9 cellular contexts compared by ENCODE assay signal in the genomic region with DNA sequence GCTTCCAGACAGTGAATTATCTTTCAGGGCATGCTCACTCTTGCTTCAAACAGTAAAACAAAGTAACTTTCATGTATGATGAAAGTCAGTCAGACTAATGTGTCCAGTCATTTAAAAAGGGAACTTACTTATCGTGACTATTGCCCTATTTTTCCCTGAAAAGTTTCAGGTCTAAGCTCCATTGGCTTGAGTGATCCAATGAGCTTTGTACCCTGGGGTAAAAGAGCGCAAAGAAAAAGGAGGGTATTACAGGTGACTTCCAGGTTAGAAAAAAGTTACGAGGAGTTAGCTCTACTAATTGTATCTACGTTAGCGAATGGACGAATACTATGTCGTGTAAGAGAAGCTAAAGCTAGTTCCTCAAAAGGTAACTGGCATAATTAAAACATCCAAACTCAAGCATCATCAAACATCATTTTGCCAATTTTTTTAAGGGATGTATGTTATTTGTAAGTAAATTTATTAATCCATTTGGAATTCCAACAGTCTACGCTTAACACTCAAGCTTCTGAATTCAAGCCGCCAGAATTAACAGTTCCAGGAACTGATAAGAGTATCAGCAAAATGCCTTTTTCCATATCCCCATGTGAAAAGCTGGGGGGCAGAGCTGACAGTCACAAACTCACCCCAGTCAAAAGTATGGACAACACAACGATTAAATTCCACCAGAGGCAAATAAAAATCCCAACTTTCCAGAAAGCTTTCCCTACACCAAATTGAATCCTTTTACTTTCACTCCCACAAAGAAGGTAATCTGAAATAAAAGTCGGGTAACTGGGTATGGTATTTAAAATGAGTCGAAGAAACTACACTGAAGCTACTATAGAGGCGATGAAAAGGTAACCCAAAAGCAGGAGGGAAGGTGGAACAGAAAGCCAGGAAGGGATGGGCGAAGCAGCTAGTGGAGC. TPM values are rescaled to one million over a fixed set of nuclear protein-coding genes. Genes with fewer than 3 reads are reported as not detected.
DNase-seq lines count a peak whose midpoint lies in the region; ATAC-seq, FAIRE-seq and TF ChIP-seq lines count a peak whose summit lies in the region.
"Had no signal": no experiment of that assay in that cellular context is flagged by ENCODE, and none has a peak within 500 bp of the region (broad histone marks: within the 10 kb centered on the region; RNA-seq: fewer than 3 reads in every experiment).

No MANE protein-coding gene starts in this region.

- peak; percentile 4 to 9 for ATAC-seq in activated CD4-positive, CD25-positive, alpha-beta regulatory T cell treated with anti-CD3 and anti-CD28 coated beads, Interleukin-2, amount 50 U/mL, for 24 hours
- ATAC-seq in GM19463 (IDR thresholded peaks at IDR 0.05; ENCODE audit: unreplicated experiment) = no peak

- TF ChIP-seq CTCF in uterus (IDR thresholded peaks at IDR 0.05) = no peak

- peak overlapping the region; percentile 94 for H4K91ac ChIP-seq in mesenchymal stem cell (ENCODE audit: low read length)

- peak overlapping the region; percentile 43 for H2AK5ac ChIP-seq in mesenchymal stem cell (ENCODE audit: low read length, severe bottlenecking)

- H3K9ac ChIP-seq in NT2/D1 (ENCODE audit: insufficient read length, low read depth) = peak overlapping the region; percentile 82
- H3K9ac ChIP-seq in mesenchymal stem cell (ENCODE audit: low read length) = peak overlapping the region; percentile 95

- H3K4me3 ChIP-seq in NT2/D1 (ENCODE audit: insufficient read length, low read depth) (peak overlapping the region; percentile 84), mesenchymal stem cell (ENCODE audit: insufficient read depth in 1 of 2, low read depth in 1 of 2, low read length in 2 of 2) (peak overlapping the region; percentile 77 to 97), uterus (peak overlapping the region; percentile 93 to 94)

- H2BK15ac ChIP-seq in mesenchymal stem cell (ENCODE audit: low read depth, poor library complexity, severe bottlenecking) = peak overlapping the region; percentile 57

- peak overlapping the region; percentile 91 for H3K27ac ChIP-seq in caudate nucleus (ENCODE audit: low read depth, low read length)
- H3K27ac ChIP-seq in mesenchymal stem cell (ENCODE audit: low read length, poor library complexity, severe bottlenecking) = peak overlapping the region; percentile 86
- H3K27ac ChIP-seq in uterus = peak overlapping the region; percentile 96 to 98

- H3K23ac ChIP-seq in mesenchymal stem cell (ENCODE audit: low read length in 2 of 2) = peak overlapping the region in 1 of 2 experiments; percentile 66

- no peaks in the 10 kb centered on the region for H3K36me3 ChIP-seq in NT2/D1 (ENCODE audit: insufficient read depth, insufficient read length, low read length)
- no peaks in the 10 kb centered on the region for H3K36me3 ChIP-seq in mesenchymal stem cell (ENCODE audit: control insufficient read depth in 1 of 2, insufficient read depth in 2 of 2, low read depth in 1 of 2, low read length in 2 of 2)
- H3K36me3 ChIP-seq in uterus = no peaks in the 10 kb centered on the region

- DNase-seq in activated CD4-positive, CD25-positive, alpha-beta regulatory T cell (lab: John Stamatoyannopoulos, UW) = no peak
- no peak for DNase-seq in NT2/D1 (ENCODE audit: low read depth, low spot score)
- DNase-seq in caudate nucleus (lab: John Stamatoyannopoulos, UW) = no peak
- peak; percentile 36 for DNase-seq in mesenchymal stem cell
- no peak for DNase-seq in uterus
- no peak for DNase-seq in urothelium cell line (ENCODE audit: low spot score)

- H3K79me1 ChIP-seq in mesenchymal stem cell (replicated peaks; ENCODE audit: low read length, poor library complexity, severe bottlenecking) = no peaks in the 10 kb centered on the region

- peak overlapping the region; percentile 57 for H2BK5ac ChIP-seq in mesenchymal stem cell (ENCODE audit: low read depth, low read length, poor library complexity, severe bottlenecking)

- H2BK120ac ChIP-seq in mesenchymal stem cell (ENCODE audit: low read depth, low read length) = no peak overlapping the region

- H3K9me3 ChIP-seq in NT2/D1 (ENCODE audit: insufficient read depth, low read length) (no peaks in the 10 kb centered on the region), mesenchymal stem cell (ENCODE audit: control insufficient read depth, low read length) (no peaks in the 10 kb centered on the region), uterus (no peaks in the 10 kb centered on the region)

- H3K4me1 ChIP-seq in NT2/D1 (ENCODE audit: insufficient read depth, insufficient read length) (no peaks in the 10 kb centered on the region), mesenchymal stem cell (ENCODE audit: control insufficient read depth, insufficient read depth, low read depth, low read length) (peaks cover 4% of the 10 kb centered on the region), uterus (no peaks in the 10 kb centered on the region)

- TF ChIP-seq POLR2A in uterus (IDR thresholded peaks at IDR 0.05) = no peak

- peak overlapping the region; percentile 40 to 97 for H3K18ac ChIP-seq in mesenchymal stem cell (ENCODE audit: low read depth in 1 of 2, low read length in 2 of 2)

- H2AFZ ChIP-seq in mesenchymal stem cell (ENCODE audit: low read depth, low read length) = no peak overlapping the region

- H3K27me3 ChIP-seq in NT2/D1 (ENCODE audit: insufficient read depth, insufficient read length) = no peaks in the 10 kb centered on the region
- H3K27me3 ChIP-seq in mesenchymal stem cell (ENCODE audit: control insufficient read depth in 1 of 2, insufficient read depth in 1 of 2, low read length in 2 of 2) = no peaks in the 10 kb centered on the region
- no peaks in the 10 kb centered on the region for H3K27me3 ChIP-seq in uterus

- WGBS in mesenchymal stem cell = 2% methylated on average over 9 of the region's 14 CpGs

- no peak for FAIRE-seq in urothelium cell line (lab: Jason Lieb, UNC)
- FAIRE-seq: colon had no signal

- peak overlapping the region; percentile 73 to 95 for H3K4ac ChIP-seq in mesenchymal stem cell (ENCODE audit: low read depth in 1 of 2, low read length in 2 of 2)

- intact Hi-C loops in uterus (cut with DNase I; ENCODE audit: low total_unique reads) = loop anchor here (10.0 kb wide), 1 partner anchor 177 kb away; a partner anchor contains a TSS

- H4K8ac ChIP-seq in mesenchymal stem cell (ENCODE audit: low read length) = no peak overlapping the region

- H3K14ac ChIP-seq in mesenchymal stem cell (ENCODE audit: low read length in 2 of 2) = peak overlapping the region in 1 of 2 experiments; percentile 94

- peak overlapping the region in 1 of 2 experiments; percentile 87 for H2BK12ac ChIP-seq in mesenchymal stem cell (ENCODE audit: low read length in 2 of 2)

- peak overlapping the region; percentile 53 for H3K4me2 ChIP-seq in mesenchymal stem cell (ENCODE audit: low read length, poor library complexity, severe bottlenecking)

RNA-seq across cellular contexts. Expression of a gene that starts 1.4 kb away (rescaled TPM):
- 136 TPM for polyA plus RNA-seq in mesenchymal stem cell (2013, experiment 1 of 2)
- polyA plus RNA-seq in mesenchymal stem cell (2013, experiment 2 of 2) = 139 TPM
- total RNA-seq in uterus = 100 to 1,000 TPM; 198 to 402 (median 298) TPM
